Comparison of ENCODE assay signal across 19 cellular contexts in the genomic region with DNA sequence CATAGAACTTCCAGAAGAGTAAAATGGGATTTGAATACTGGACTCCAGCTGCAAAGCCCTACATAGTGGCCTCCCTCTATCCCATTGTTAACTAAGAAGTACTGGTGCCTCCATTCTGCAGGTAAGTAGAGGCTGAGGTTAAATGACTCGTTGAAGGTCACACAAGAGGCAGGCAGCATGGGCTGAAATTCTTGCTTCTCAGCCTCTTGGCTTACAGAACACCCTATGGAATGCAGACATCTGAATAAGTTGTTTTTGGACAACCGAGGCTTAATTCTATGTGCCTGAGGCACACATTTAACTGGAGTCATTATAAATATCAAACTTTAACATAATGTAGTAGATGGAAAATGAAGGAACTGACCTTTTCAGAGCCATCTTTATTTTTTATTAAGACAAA.
"Had no signal": no experiment of that assay in that cellular context is flagged by ENCODE, and none has a peak within 500 bp of the region (broad histone marks: within the 10 kb centered on the region; RNA-seq: fewer than 3 reads in every experiment).

No MANE protein-coding gene starts in this region.

- H3K4me2 ChIP-seq: hepatocyte had no signal

- H2AFZ ChIP-seq: hepatocyte had no signal

- H3K4me3 ChIP-seq: dorsolateral prefrontal cortex, hepatocyte, psoas muscle, spleen, tibial artery, upper lobe of left lung, uterus had no signal

- H3K27me3 ChIP-seq: dorsolateral prefrontal cortex, hepatocyte, spleen, tibial artery, upper lobe of left lung, uterus had no signal

- H3K27ac ChIP-seq: dorsolateral prefrontal cortex, hepatocyte, psoas muscle, spleen, tibial artery, upper lobe of left lung, uterus had no signal

- H3K9me3 ChIP-seq: psoas muscle, spleen, tibial artery, upper lobe of left lung, uterus had no signal

- H3K4me1 ChIP-seq: uterus had no signal

- H3K36me3 ChIP-seq: tibial artery, upper lobe of left lung, uterus had no signal

- DNase-seq: dorsolateral prefrontal cortex; effector CD8-positive, alpha-beta T cell; foreskin melanocyte; head of caudate nucleus; kidney glomerular epithelial cell; naive thymus-derived CD4-positive, alpha-beta T cell; nephron progenitor cell; psoas muscle; retina; spleen; stimulated activated CD4-positive, alpha-beta T cell treated with anti-CD3 and anti-CD28 coated beads, Interleukin-15, amount 100 ng/mL, for 24 hours; stimulated activated CD4-positive, alpha-beta T cell treated with anti-CD3 and anti-CD28 coated beads, Interleukin-1b, Interleukin-23, amount 100 ng/mL, for 48 hours; stimulated activated CD4-positive, alpha-beta T cell treated with anti-CD3 and anti-CD28 coated beads, Interleukin-4, amount 100 ng/mL, for 24 hours; tibial artery; upper lobe of left lung; uterus had no signal

- ATAC-seq: naive thymus-derived CD4-positive, alpha-beta T cell; psoas muscle; sciatic nerve; stimulated activated memory B cell treated with anti-CD40 and anti-IgM and Interleukin-4, amounts not matched to agents 10 μg/mL and 1 μg/mL and 100 μg/mL, for 72 hours had no signal
